ENCODE assay signal across 10 cellular contexts in genomic region chr3:155080692-155081091, GRCh38. TPM values are rescaled to one million over a fixed set of nuclear protein-coding genes. Genes with fewer than 3 reads are reported as not detected.
DNase-seq lines count a peak whose midpoint lies in the region; ATAC-seq, FAIRE-seq and TF ChIP-seq lines count a peak whose summit lies in the region.
"Had no signal": no experiment of that assay in that cellular context is flagged by ENCODE, and none has a peak within 500 bp of the region (broad histone marks: within the 10 kb centered on the region; RNA-seq: fewer than 3 reads in every experiment).

No MANE protein-coding gene starts in this region.

- no peaks in the 10 kb centered on the region for H3K36me3 ChIP-seq in ES-I3 (ENCODE audit: insufficient read depth, low read length)
- H3K36me3 ChIP-seq in SJCRH30, result peaks cover 10% of the 10 kb centered on the region
- peaks cover 0 to 18% of the 10 kb centered on the region in 2 donors for H3K36me3 ChIP-seq in psoas muscle (ENCODE audit: insufficient read depth in 1 of 2, low read depth in 1 of 2)
- no peaks in the 10 kb centered on the region for H3K36me3 ChIP-seq in pancreas

- peak overlapping the region; percentile 69; the same call in 1 of the 2 replicates for H3K27ac ChIP-seq in SJCRH30
- H3K27ac ChIP-seq in psoas muscle, result peak overlapping the region; percentile 73
- no peak overlapping the region for H3K27ac ChIP-seq in pancreas
- H3K27ac ChIP-seq: testis had no signal

- no peak for TF ChIP-seq CTCF in psoas muscle (IDR thresholded peaks at IDR 0.05)
- TF ChIP-seq CTCF in pancreas (IDR thresholded peaks at IDR 0.05), result no peak

- DNase-seq in SJCRH30 (peak in 1 of 2 experiments; percentile 15), fibroblast of peridontal ligament (ENCODE audit: extremely low read depth) (peak; percentile 68), psoas muscle (no peak), pancreas (no peak), cortex of kidney (lab: John Stamatoyannopoulos, UW) (no peak)
- no peak for DNase-seq in activated CD4-positive, alpha-beta T cell treated with anti-CD3 and anti-CD28 coated beads for 48 hours
- no peak for DNase-seq in stimulated activated CD8-positive, alpha-beta memory T cell treated with anti-CD3 and anti-CD28 coated beads, Interleukin-4, amount 100 ng/mL, for 48 hours
- DNase-seq: NCI-H2081 treated with DMSO at 0.1 percent for 48 hours had no signal

- 19 to 33% (median 29%) methylated on average over 8 of the region's 8 CpGs for WGBS in psoas muscle, 3 donors
- 44 to 50% methylated on average over 8 of the region's 8 CpGs for WGBS in pancreas, 2 donors

- peak overlapping the region; percentile 97 for H3K4me3 ChIP-seq in SJCRH30
- peak overlapping the region; percentile 90 for H3K4me3 ChIP-seq in psoas muscle
- H3K4me3 ChIP-seq in pancreas, result no peak overlapping the region

- H3K9me3 ChIP-seq in ES-I3 (ENCODE audit: control insufficient read depth, insufficient read depth, low read length) (no peaks in the 10 kb centered on the region), SJCRH30 (replicated peaks) (no peaks in the 10 kb centered on the region), psoas muscle (no peaks in the 10 kb centered on the region), pancreas (no peaks in the 10 kb centered on the region)
- H3K9me3 ChIP-seq: testis had no signal

- no peaks in the 10 kb centered on the region for H3K27me3 ChIP-seq in SJCRH30
- peaks cover 0 to 8% (median 0%) of the 10 kb centered on the region in 3 donors for H3K27me3 ChIP-seq in psoas muscle (ENCODE audit: insufficient read depth in 3 of 3, low read length in 2 of 3)
- H3K27me3 ChIP-seq in pancreas, result no peaks in the 10 kb centered on the region
- H3K27me3 ChIP-seq: testis had no signal

- ATAC-seq in psoas muscle, result peak in 1 of 4 donors; percentile 31
- no peak for ATAC-seq in pancreas

- peak overlapping the region; percentile 94 for H3K9ac ChIP-seq in ES-I3 (ENCODE audit: low read depth, low read length)

- no peak for FAIRE-seq in pancreas (lab: Jason Lieb, UNC)

- H3K4me1 ChIP-seq in ES-I3 (ENCODE audit: insufficient read depth, low read length), result peaks cover 18% of the 10 kb centered on the region
- 0 out of 2 replicates have a peak, but pooled peaks cover 3% of the 10 kb centered on the region for H3K4me1 ChIP-seq in SJCRH30
- no peaks in the 10 kb centered on the region for H3K4me1 ChIP-seq in psoas muscle
- H3K4me1 ChIP-seq in pancreas, result peaks cover 0 to 9% (median 0%) of the 10 kb centered on the region in 3 donors
- H3K4me1 ChIP-seq: testis had no signal

- intact Hi-C loops in psoas muscle (cut with DNase I) (loop anchor here in 1 of 2 donors (10.0 kb wide), 1 partner anchor 244 kb away; no protein-coding TSS in a partner anchor), pancreas (cut with DNase I) (no loop called here)

RNA-seq across cellular contexts. Expression of gene MME, which starts 0.6 kb away (rescaled TPM):
- 71.1 and 71.5 TPM in 2 replicates for total RNA-seq in SJCRH30 (2014; rRNA removed; shearing (Covaris generic))
- total RNA-seq in psoas muscle, result 10 to 100 TPM; 25.6 to 44.1 (median 41.4) TPM
- 10 to 100 TPM; 10.3 to 38.5 (median 17.5) TPM for polyA plus RNA-seq in psoas muscle
- 1 to 10 TPM in 3 of 6 donors, under 1 TPM in 3; 0.19 to 3.2 (median 1.3) TPM for total RNA-seq in pancreas
- under 1 TPM; 0.45 to 0.65 TPM for polyA plus RNA-seq in pancreas

Comparison
In these comparisons a context has a peak if more than half of its experiments do, and no peak if none do; other contexts are left out.
1. H3K27ac ChIP-seq: peak in SJCRH30 (single experiment) and psoas muscle (single experiment); none in pancreas (0 of 4).
2. H3K4me3 ChIP-seq: peak in SJCRH30 (single experiment) and psoas muscle (single experiment); none in pancreas (0 of 4).
3. RNA of gene MME, which starts 0.6 kb away (total RNA-seq): 71.1 to 71.5 TPM in SJCRH30 and 25.6 to 44.1 TPM in psoas muscle; 0.19 to 3.2 TPM in pancreas; every median in the first group is over 4 times any median in the second.